ENCODE assay signal across 8 cellular contexts in genomic region chr17:74776044-74776962, GRCh38. TPM values are rescaled to one million over a fixed set of nuclear protein-coding genes. Genes with fewer than 3 reads are reported as not detected.
DNase-seq lines count a peak whose midpoint lies in the region; ATAC-seq and TF ChIP-seq lines count a peak whose summit lies in the region.

NAT9 (minus strand) TSS chr17:74776345; CDS start chr17:74775698, 647 bp downstream.

- peaks cover 28% of the 10 kb centered on the region for H3K36me3 ChIP-seq in PC-3 (ENCODE audit: low read depth, low read length)
- peaks cover 18 to 24% of the 10 kb centered on the region in 2 donors for H3K36me3 ChIP-seq in mucosa of rectum (ENCODE audit: control insufficient read depth in 2 of 2, insufficient read depth in 2 of 2, low read length in 2 of 2)

- H3K4me1 ChIP-seq in PC-3 (ENCODE audit: insufficient read depth, low read length) (peaks cover 20% of the 10 kb centered on the region), mucosa of rectum (ENCODE audit: control insufficient read depth in 2 of 2, insufficient read depth in 2 of 2, low read length in 2 of 2) (peaks cover 24 to 30% of the 10 kb centered on the region in 2 donors)

- H3K27ac ChIP-seq in PC-3 (ENCODE audit: low read length) (peak within 1 kb of the TSS; percentile 53), mucosa of rectum (ENCODE audit: low read depth in 2 of 2, low read length in 2 of 2) (peak within 1 kb of the TSS; percentile 16 to 65)

- peak; percentile 53 for ATAC-seq in GM21576 (IDR thresholded peaks at IDR 0.05; ENCODE audit: unreplicated experiment)
- ATAC-seq in PC-3 = peak; percentile 86

- H3K27me3 ChIP-seq in PC-3 (ENCODE audit: low read length) = no peaks in the 10 kb centered on the region
- no peaks in the 10 kb centered on the region for H3K27me3 ChIP-seq in mucosa of rectum (ENCODE audit: control insufficient read depth in 2 of 2, insufficient read depth in 2 of 2, low read length in 2 of 2)

- peak; percentile 71 for TF ChIP-seq POLR2A in erythroblast (IDR thresholded peaks at IDR 0.05; ENCODE audit: low read length)

- peak within 1 kb of the TSS; percentile 94 for H3K9ac ChIP-seq in PC-3 (ENCODE audit: low read length)
- peak within 1 kb of the TSS; percentile 66 to 84 for H3K9ac ChIP-seq in mucosa of rectum (ENCODE audit: low read depth in 1 of 2, low read length in 2 of 2)

- no TSS peak for BruUV-seq in PC-3 (replicated peaks; lab: Mats Ljungman, UMichigan)

- no peaks in the 10 kb centered on the region for H3F3A ChIP-seq in PC-3 (ENCODE audit: low read length, unreplicated experiment)

- no peaks in the 10 kb centered on the region for H3K9me3 ChIP-seq in PC-3 (ENCODE audit: low read length)
- no peaks in the 10 kb centered on the region for H3K9me3 ChIP-seq in mucosa of rectum (ENCODE audit: control insufficient read depth in 2 of 2, low read length in 2 of 2)

- intact Hi-C loops in PC-3 (cut with micrococcal nuclease) = loop anchor here (2.0 kb wide), 1 partner anchor 28 kb away; the partner anchor contains the start of gene NHERF1

- H2AFZ ChIP-seq in PC-3 (ENCODE audit: low read length) = peak within 1 kb of the TSS; percentile 83

- H3K4me2 ChIP-seq in PC-3 (ENCODE audit: low read length) = peak within 1 kb of the TSS; percentile 97

- CTCF ChIA-PET in PC-3 (lab: Charles Lee) = interaction anchor here (0.5 to 1.2 kb wide), 3 partner anchors 32 to 1135 kb away, joined by 3 to 4 read pairs (median 3); partner anchors contain the start of gene RAB37

- H3K79me2 ChIP-seq in PC-3 (ENCODE audit: low read length) = peaks cover 40% of the 10 kb centered on the region

- POLR2A ChIA-PET in PC-3 (lab: Charles Lee; ENCODE audit: unreplicated experiment) = interaction anchor here (0.5 kb wide), 1 partner anchor 34 kb away, joined by 6 read pairs; no protein-coding TSS in a partner anchor

- H4K20me1 ChIP-seq in PC-3 (ENCODE audit: low read length) = no peaks in the 10 kb centered on the region

- TF ChIP-seq CTCF in PC-3 (conservative IDR thresholded peaks at IDR 0.05; ENCODE audit: low read depth, low read length) = no peak

- H3K4me3 ChIP-seq in Jurkat, Clone E6-1 (ENCODE audit: low read length) = peak within 1 kb of the TSS; percentile 92
- H3K4me3 ChIP-seq in PC-3 (ENCODE audit: low read length) = peak within 1 kb of the TSS; percentile 83
- peak within 1 kb of the TSS; percentile 75 to 97 for H3K4me3 ChIP-seq in mucosa of rectum (ENCODE audit: low read length in 2 of 2)

- H3K9me2 ChIP-seq in PC-3 (replicated peaks; ENCODE audit: low read length) = no peaks in the 10 kb centered on the region

- peak; percentile 92 for DNase-seq in DMS 273 treated with DMSO at 0.1 percent for 48 hours (lab: John Stamatoyannopoulos, UW)
- peak; percentile 90 for DNase-seq in Jurkat, Clone E6-1 (ENCODE audit: low read depth, low spot score)
- peak; percentile 99 for DNase-seq in PC-3
- DNase-seq in activated T-cell treated with anti-CD3 and anti-CD28 coated beads for 48 hours (ENCODE audit: low read depth) = peak; percentile 100
- DNase-seq in erythroblast (lab: John Stamatoyannopoulos, UW) = peak; percentile 97 to 99
- DNase-seq in stimulated activated CD8-positive, alpha-beta memory T cell treated with anti-CD3 and anti-CD28 coated beads, Interleukin-4, amount 100 ng/mL, for 4 hours (ENCODE audit: low read depth in 2 of 2, low spot score in 1 of 2) = peak; percentile 98

RNA-seq across cellular contexts. Expression of gene NAT9, which starts in this region (rescaled TPM):
- polyA plus RNA-seq in Jurkat, Clone E6-1 (2012; ENCODE audit: insufficient read depth, insufficient read length) = 47.5 TPM
- total RNA-seq in PC-3 (2014; rRNA removed) = 47.2 and 55.4 TPM in 2 replicates

Comparison
In these comparisons a context has a peak if more than half of its experiments do, and no peak if none do; other contexts are left out.
1. Peak in every context shown above with its lines: DNase-seq, ATAC-seq, H3K4me3 ChIP-seq and H3K27ac ChIP-seq.